Comparison of ENCODE assay signal across 1 cellular context in genomic region chr4:48899950-48900349, GRCh38.
TF ChIP-seq lines count a peak whose summit lies in the region.

No MANE protein-coding gene starts in this region.

TF ChIP-seq in IMR-90, 13 proteins besides CTCF, POLR2A, EP300 and RAD21 (continued from another document):
- no peak for TF ChIP-seq CHD1 (IDR thresholded peaks at IDR 0.05; ENCODE audit: low read depth, low read length)
- TF ChIP-seq ELK1 (IDR thresholded peaks at IDR 0.05; ENCODE audit: borderline replicate concordance, low read depth, low read length): no peak
- TF ChIP-seq USF2 (IDR thresholded peaks at IDR 0.05; ENCODE audit: low read depth, low read length): no peak
- TF ChIP-seq BHLHE40 (IDR thresholded peaks at IDR 0.05; ENCODE audit: low read depth, low read length): no peak
- no peak for TF ChIP-seq MAZ (IDR thresholded peaks at IDR 0.05; ENCODE audit: borderline replicate concordance, low read depth, low read length)
- no peak for TF ChIP-seq MAFK (IDR thresholded peaks at IDR 0.05; ENCODE audit: low read depth, low read length)
TF ChIP-seq in IMR-90: peak in this region for 0.
